ENCODE assay signal across 13 cellular contexts in genomic region chr4:72909461-72909860, GRCh38.
A peak's percentile ranks its signal among the peaks of the same experiment; 100 is the strongest.
DNase-seq lines count a peak whose midpoint lies in the region; ATAC-seq and TF ChIP-seq lines count a peak whose summit lies in the region.
"Had no signal": no experiment of that assay in that cellular context is flagged by ENCODE, and none has a peak within 500 bp of the region (broad histone marks: within the 10 kb centered on the region; RNA-seq: fewer than 3 reads in every experiment).

No MANE protein-coding gene starts in this region.

- 3 to 13% methylated on average over 1 of the region's 1 CpG for WGBS in thyroid gland, 2 donors

- H3K4me3 ChIP-seq in ascending aorta = no peak overlapping the region
- H3K4me3 ChIP-seq in thyroid gland (replicated peaks in 1 of 3) = no peak overlapping the region
- H3K4me3 ChIP-seq: SK-N-MC had no signal

- no peaks in the 10 kb centered on the region for H3K9me3 ChIP-seq in ascending aorta
- H3K9me3 ChIP-seq in thyroid gland = no peaks in the 10 kb centered on the region

- H3K36me3 ChIP-seq in ascending aorta (no peaks in the 10 kb centered on the region), thyroid gland (no peaks in the 10 kb centered on the region)

- H3K27me3 Mint-ChIP-seq in HFFc6 (ENCODE audit: insufficient read depth) = peaks cover 5% of the 10 kb centered on the region
- H3K27me3 Mint-ChIP-seq: CD4-positive, CD25-positive, alpha-beta regulatory T cell had no signal

- no peaks in the 10 kb centered on the region; the same call in 1 of the 2 replicates for H3K9me3 Mint-ChIP-seq in HFFc6

- no peak overlapping the region for H3K27ac Mint-ChIP-seq in HFFc6
- H3K27ac Mint-ChIP-seq: CD4-positive, CD25-positive, alpha-beta regulatory T cell had no signal

- DNase-seq in AG08395 (ENCODE audit: low spot score) = peak; percentile 15
- no peak for DNase-seq in HFFc6
- DNase-seq in ascending aorta (ENCODE audit: low spot score in 2 of 2) = no peak
- peak; percentile 52 for DNase-seq in left lobe of liver (ENCODE audit: low spot score)
- DNase-seq in activated CD4-positive, alpha-beta T cell treated with anti-CD3 and anti-CD28 coated beads for 1 hour = no peak
- no peak for DNase-seq in thyroid gland
- DNase-seq in LoVo (ENCODE audit: low spot score) = no peak
- DNase-seq in NCI-H69 (lab: John Stamatoyannopoulos, UW) = no peak
- DNase-seq: effector memory CD4-positive, alpha-beta T cell; KG1; mesenchymal stem cell had no signal

- TF ChIP-seq POLR2A in thyroid gland (IDR thresholded peaks at IDR 0.05) = no peak

- intact Hi-C loops in ascending aorta (cut with DNase I) (loop anchor here (1.0 to 2.0 kb wide), 2 partner anchors 109 to 207 kb away; no protein-coding TSS in a partner anchor), thyroid gland (cut with DNase I) (no loop called here)

- TF ChIP-seq CTCF in HFFc6 (IDR thresholded peaks at IDR 0.05) (peak; percentile 58; the same call in 1 of the 2 replicates), ascending aorta (IDR thresholded peaks at IDR 0.05) (peak in 2 of 3 experiments; percentile 19 to 43), thyroid gland (IDR thresholded peaks at IDR 0.05) (peak in 1 of 6 experiments; percentile 38)

- ATAC-seq in left lobe of liver = peak; percentile 100

- no peaks in the 10 kb centered on the region for H3K27me3 ChIP-seq in ascending aorta
- no peaks in the 10 kb centered on the region for H3K27me3 ChIP-seq in thyroid gland

- no peak overlapping the region for H3K4me3 Mint-ChIP-seq in HFFc6
- H3K4me3 Mint-ChIP-seq: CD4-positive, CD25-positive, alpha-beta regulatory T cell had no signal

- no peaks in the 10 kb centered on the region for H3K4me1 ChIP-seq in ascending aorta
- no peaks in the 10 kb centered on the region for H3K4me1 ChIP-seq in thyroid gland

- no peaks in the 10 kb centered on the region for H3K4me1 Mint-ChIP-seq in HFFc6 (ENCODE audit: low read depth)

- no peaks in the 10 kb centered on the region for H3K36me3 Mint-ChIP-seq in HFFc6 (ENCODE audit: low read depth)
- H3K36me3 Mint-ChIP-seq: CD4-positive, CD25-positive, alpha-beta regulatory T cell had no signal

- H3K27ac ChIP-seq in ascending aorta (no peak overlapping the region), thyroid gland (no peak overlapping the region)
- H3K27ac ChIP-seq: SK-N-MC had no signal

Comparison
In these comparisons a context has a peak if more than half of its experiments do, and no peak if none do; other contexts are left out.
1. DNase-seq: peak in AG08395 (single experiment) and left lobe of liver (single experiment); none in HFFc6 (single experiment), ascending aorta (0 of 2), activated CD4-positive, alpha-beta T cell treated with anti-CD3 and anti-CD28 coated beads for 1 hour (single experiment), thyroid gland (0 of 2), LoVo (single experiment) and NCI-H69 (single experiment).